In the genomic region with DNA sequence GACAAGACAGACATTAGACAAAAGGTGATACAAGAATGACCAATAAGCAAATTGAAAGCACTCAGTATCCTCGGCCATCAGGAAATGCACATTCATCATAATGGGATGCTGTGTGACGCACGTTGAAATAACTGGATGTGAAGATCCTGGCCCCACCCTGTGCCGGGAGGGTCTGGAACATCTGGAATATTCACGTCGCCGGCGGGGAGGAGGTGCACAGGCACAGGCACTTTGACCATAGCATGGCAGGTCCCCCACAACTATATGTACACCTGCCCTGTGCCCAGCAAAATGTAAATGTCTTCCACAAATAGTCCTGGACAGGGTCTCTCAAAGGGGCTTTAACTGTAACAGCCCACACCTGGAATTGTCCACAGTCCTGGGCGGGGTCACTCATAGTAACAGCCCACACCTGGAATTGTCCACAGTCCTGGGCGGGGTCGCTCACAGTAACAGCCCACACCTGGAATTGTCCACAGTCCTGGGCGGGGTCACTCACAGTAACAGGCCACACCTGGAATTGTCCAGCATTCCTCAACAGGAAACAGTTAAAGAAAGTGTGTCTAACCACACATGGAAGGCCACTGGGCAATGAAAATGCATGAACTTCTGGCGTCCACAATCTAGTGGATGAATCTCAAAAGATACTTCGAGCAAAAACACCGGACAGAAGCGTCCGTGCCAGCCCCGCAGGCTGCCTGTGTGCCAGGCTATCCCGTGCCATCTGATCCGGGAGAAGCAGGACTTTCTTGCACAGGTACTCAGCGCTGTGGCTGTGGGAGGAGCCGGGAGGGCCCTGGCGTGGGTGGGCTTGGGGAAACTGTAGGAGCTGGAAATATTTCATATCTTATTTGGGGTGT, we compare ENCODE assay signal across 29 cellular contexts.
DNase-seq lines count a peak whose midpoint lies in the region; ATAC-seq and TF ChIP-seq lines count a peak whose summit lies in the region.
"Had no signal": no experiment of that assay in that cellular context is flagged by ENCODE, and none has a peak within 500 bp of the region (broad histone marks: within the 10 kb centered on the region; RNA-seq: fewer than 3 reads in every experiment).

No MANE protein-coding gene starts in this region.

- POLR2A ChIA-PET in CD8-positive, alpha-beta memory T cell (lab: Charles Lee) = no interaction called here
- POLR2A ChIA-PET in activated CD8-positive, alpha-beta T cell treated with anti-CD3 and anti-CD28 coated beads for 36 hours (lab: Charles Lee) = no interaction called here

- no peak for TF ChIP-seq POLR2A in spleen (IDR thresholded peaks at IDR 0.05)

- no peaks in the 10 kb centered on the region for H3K27me3 ChIP-seq in CD8-positive, alpha-beta memory T cell (ENCODE audit: insufficient read depth, low read length, poor library complexity, severe bottlenecking)
- no peaks in the 10 kb centered on the region for H3K27me3 ChIP-seq in spleen (replicated peaks in 1 of 7)
- H3K27me3 ChIP-seq: uterus had no signal

- H3K36me3 Mint-ChIP-seq in CD8-positive, alpha-beta memory T cell = peaks cover 6 to 10% (median 7%) of the 10 kb centered on the region in 3 donors
- H3K36me3 Mint-ChIP-seq in memory B cell = peaks cover 8% of the 10 kb centered on the region
- H3K36me3 Mint-ChIP-seq in activated CD8-positive, alpha-beta T cell treated with anti-CD3 and anti-CD28 coated beads for 36 hours (ENCODE audit: low read depth) = peaks cover 2% of the 10 kb centered on the region
- H3K36me3 Mint-ChIP-seq: activated naive CD4-positive, alpha-beta T cell treated with anti-CD3 and anti-CD28 coated beads, Interleukin-2, amount 10 ng/mL, durations not matched to agents 7 days and 5 days; natural killer cell had no signal

- DNase-seq in CD8-positive, alpha-beta memory T cell = no peak
- peak; percentile 13 for DNase-seq in SW480 (ENCODE audit: low spot score)
- no peak for DNase-seq in memory B cell (ENCODE audit: low spot score in 2 of 2)
- peak; percentile 64 for DNase-seq in spleen
- DNase-seq in stimulated activated CD4-positive, alpha-beta T cell treated with anti-CD3 and anti-CD28 coated beads, Interleukin-2, amount 100 ng/mL, for 48 hours = no peak
- no peak for DNase-seq in LoVo (ENCODE audit: low spot score)
- DNase-seq in OCI-M2 (lab: John Stamatoyannopoulos, UW; ENCODE audit: unreplicated experiment) = no peak
- DNase-seq in activated CD8-positive, alpha-beta T cell treated with anti-CD3 and anti-CD28 coated beads for 36 hours = no peak
- DNase-seq: activated CD4-positive, alpha-beta T cell treated with anti-CD3 and anti-CD28 coated beads, Interleukin-2, amount 10 ng/mL, durations not matched to agents 7 days and 5 days; activated naive CD4-positive, alpha-beta T cell treated with anti-CD3 and anti-CD28 coated beads, Interleukin-2, amount 10 ng/mL, durations not matched to agents 7 days and 5 days; amniotic stem cell; DMS 273 treated with DMSO at 0.1 percent for 48 hours; effector memory CD4-positive, alpha-beta T cell; GM23248; Kasumi-1; kidney glomerular epithelial cell; mammary epithelial cell; MV-4-11; natural killer cell; NCI-H1436 treated with DMSO at 0.1 percent for 48 hours; NCI-H2107; SHP77 treated with DMSO at 0.1 percent for 48 hours; substantia nigra; SW 1271; uterus had no signal

- no peaks in the 10 kb centered on the region for H3K36me3 ChIP-seq in CD8-positive, alpha-beta memory T cell (ENCODE audit: insufficient read depth, low read length)
- peaks cover 0 to 6% (median 0%) of the 10 kb centered on the region in 6 donors for H3K36me3 ChIP-seq in spleen
- H3K36me3 ChIP-seq: uterus had no signal

- CTCF ChIA-PET in CD8-positive, alpha-beta memory T cell (lab: Charles Lee) = no interaction called here
- CTCF ChIA-PET in activated CD8-positive, alpha-beta T cell treated with anti-CD3 and anti-CD28 coated beads for 36 hours (lab: Charles Lee) = no interaction called here

- peaks cover 16% of the 10 kb centered on the region for H3K4me1 ChIP-seq in CD8-positive, alpha-beta memory T cell (ENCODE audit: insufficient read depth, low read length)
- peaks cover 0 to 6% (median 2%) of the 10 kb centered on the region in 6 donors for H3K4me1 ChIP-seq in spleen
- H3K4me1 ChIP-seq: uterus had no signal

- H3K27ac Mint-ChIP-seq in CD8-positive, alpha-beta memory T cell = peak overlapping the region in 6 of 8 donors; percentile 17 to 95 (median 76)
- H3K27ac Mint-ChIP-seq in memory B cell = peak overlapping the region; percentile 93
- H3K27ac Mint-ChIP-seq in activated CD8-positive, alpha-beta T cell treated with anti-CD3 and anti-CD28 coated beads for 36 hours = no peak overlapping the region
- H3K27ac Mint-ChIP-seq: activated CD4-positive, alpha-beta T cell treated with anti-CD3 and anti-CD28 coated beads, Interleukin-2, amount 10 ng/mL, durations not matched to agents 7 days and 5 days; activated naive CD4-positive, alpha-beta T cell treated with anti-CD3 and anti-CD28 coated beads, Interleukin-2, amount 10 ng/mL, durations not matched to agents 7 days and 5 days; activated T-helper 1 cell treated with anti-CD3 and anti-CD28 coated beads, Interleukin-12 subunit alpha, Interleukin-12 subunit beta, Interleukin-2, Interleukin-4 antibody, amounts not matched to agents 30 ng/mL and 10 ng/mL and 1 ng/mL, durations not matched to agents 14 hours and 24 hours and 36 hours; WTC11 had no signal

- H3K9me3 Mint-ChIP-seq in CD8-positive, alpha-beta memory T cell = no peaks in the 10 kb centered on the region
- H3K9me3 Mint-ChIP-seq in memory B cell = peaks cover 5% of the 10 kb centered on the region
- H3K9me3 Mint-ChIP-seq in activated CD8-positive, alpha-beta T cell treated with anti-CD3 and anti-CD28 coated beads for 36 hours = no peaks in the 10 kb centered on the region
- H3K9me3 Mint-ChIP-seq: natural killer cell had no signal

- H3K27ac ChIP-seq in CD8-positive, alpha-beta memory T cell (ENCODE audit: low read depth, low read length) = no peak overlapping the region
- H3K27ac ChIP-seq in spleen = no peak overlapping the region
- H3K27ac ChIP-seq: C4-2B, GM23248, uterus had no signal

- no peak overlapping the region for H3K4me3 Mint-ChIP-seq in CD8-positive, alpha-beta memory T cell
- no peak overlapping the region for H3K4me3 Mint-ChIP-seq in memory B cell
- H3K4me3 Mint-ChIP-seq in activated CD8-positive, alpha-beta T cell treated with anti-CD3 and anti-CD28 coated beads for 36 hours = no peak overlapping the region
- H3K4me3 Mint-ChIP-seq: activated CD4-positive, alpha-beta T cell treated with anti-CD3 and anti-CD28 coated beads, Interleukin-2, amount 10 ng/mL, durations not matched to agents 7 days and 5 days; activated naive CD4-positive, alpha-beta T cell treated with anti-CD3 and anti-CD28 coated beads, Interleukin-2, amount 10 ng/mL, durations not matched to agents 7 days and 5 days; activated T-helper 1 cell treated with anti-CD3 and anti-CD28 coated beads, Interleukin-12 subunit alpha, Interleukin-12 subunit beta, Interleukin-2, Interleukin-4 antibody, amounts not matched to agents 30 ng/mL and 10 ng/mL and 1 ng/mL, durations not matched to agents 14 hours and 24 hours and 36 hours; natural killer cell; WTC11 had no signal

- no peak for ATAC-seq in memory B cell (ENCODE audit: low read depth)
- no peak for ATAC-seq in activated CD8-positive, alpha-beta T cell treated with anti-CD3 and anti-CD28 coated beads for 36 hours
- ATAC-seq: natural killer cell, WTC11 had no signal

- H3K4me3 ChIP-seq in CD8-positive, alpha-beta memory T cell (ENCODE audit: low read length) = no peak overlapping the region
- H3K4me3 ChIP-seq in spleen = no peak overlapping the region
- H3K4me3 ChIP-seq: GM23248, smooth muscle cell, uterus had no signal

- peaks cover 21 to 30% (median 25%) of the 10 kb centered on the region in 3 donors for H3K4me1 Mint-ChIP-seq in CD8-positive, alpha-beta memory T cell
- H3K4me1 Mint-ChIP-seq in memory B cell = peaks cover 31% of the 10 kb centered on the region
- peaks cover 8% of the 10 kb centered on the region for H3K4me1 Mint-ChIP-seq in activated CD8-positive, alpha-beta T cell treated with anti-CD3 and anti-CD28 coated beads for 36 hours (ENCODE audit: low read depth)
- H3K4me1 Mint-ChIP-seq: WTC11 had no signal

- no peak for TF ChIP-seq CTCF in spleen (IDR thresholded peaks at IDR 0.05 in 8 of 11, conservative IDR thresholded peaks at IDR 0.05 in 3 of 11)
- no peak for TF ChIP-seq CTCF in activated CD8-positive, alpha-beta T cell treated with anti-CD3 and anti-CD28 coated beads for 36 hours (IDR thresholded peaks at IDR 0.05)

- H3K9me3 ChIP-seq in CD8-positive, alpha-beta memory T cell (ENCODE audit: low read length) = no peaks in the 10 kb centered on the region
- peaks cover 0 to 4% (median 0%) of the 10 kb centered on the region in 8 donors for H3K9me3 ChIP-seq in spleen
- H3K9me3 ChIP-seq: uterus had no signal

- 88 to 92% (median 90%) methylated on average over 22 to 23 of the region's 23 CpGs for WGBS in spleen, 5 donors

- H3K27me3 Mint-ChIP-seq in CD8-positive, alpha-beta memory T cell = peaks cover 0 to 2% of the 10 kb centered on the region in 2 donors
- no peaks in the 10 kb centered on the region for H3K27me3 Mint-ChIP-seq in memory B cell
- H3K27me3 Mint-ChIP-seq in activated CD8-positive, alpha-beta T cell treated with anti-CD3 and anti-CD28 coated beads for 36 hours = no peaks in the 10 kb centered on the region
- H3K27me3 Mint-ChIP-seq: activated CD4-positive, alpha-beta T cell treated with anti-CD3 and anti-CD28 coated beads, Interleukin-2, amount 10 ng/mL, durations not matched to agents 7 days and 5 days had no signal

- intact Hi-C loops in spleen (cut with DNase I; ENCODE audit: low total_unique reads) = no loop called here
- intact Hi-C loops in activated CD8-positive, alpha-beta T cell treated with anti-CD3 and anti-CD28 coated beads for 36 hours (cut with micrococcal nuclease) = no loop called here

Comparison
In these comparisons a context has a peak if more than half of its experiments do, and no peak if none do; other contexts are left out.
1. DNase-seq: peak in SW480 (single experiment) and spleen (single experiment); none in CD8-positive, alpha-beta memory T cell (0 of 5), memory B cell (0 of 2), stimulated activated CD4-positive, alpha-beta T cell treated with anti-CD3 and anti-CD28 coated beads, Interleukin-2, amount 100 ng/mL, for 48 hours (0 of 2), LoVo (single experiment), OCI-M2 (single experiment) and activated CD8-positive, alpha-beta T cell treated with anti-CD3 and anti-CD28 coated beads for 36 hours (single experiment).